ENCODE assay signal across 8 cellular contexts in the genomic region with DNA sequence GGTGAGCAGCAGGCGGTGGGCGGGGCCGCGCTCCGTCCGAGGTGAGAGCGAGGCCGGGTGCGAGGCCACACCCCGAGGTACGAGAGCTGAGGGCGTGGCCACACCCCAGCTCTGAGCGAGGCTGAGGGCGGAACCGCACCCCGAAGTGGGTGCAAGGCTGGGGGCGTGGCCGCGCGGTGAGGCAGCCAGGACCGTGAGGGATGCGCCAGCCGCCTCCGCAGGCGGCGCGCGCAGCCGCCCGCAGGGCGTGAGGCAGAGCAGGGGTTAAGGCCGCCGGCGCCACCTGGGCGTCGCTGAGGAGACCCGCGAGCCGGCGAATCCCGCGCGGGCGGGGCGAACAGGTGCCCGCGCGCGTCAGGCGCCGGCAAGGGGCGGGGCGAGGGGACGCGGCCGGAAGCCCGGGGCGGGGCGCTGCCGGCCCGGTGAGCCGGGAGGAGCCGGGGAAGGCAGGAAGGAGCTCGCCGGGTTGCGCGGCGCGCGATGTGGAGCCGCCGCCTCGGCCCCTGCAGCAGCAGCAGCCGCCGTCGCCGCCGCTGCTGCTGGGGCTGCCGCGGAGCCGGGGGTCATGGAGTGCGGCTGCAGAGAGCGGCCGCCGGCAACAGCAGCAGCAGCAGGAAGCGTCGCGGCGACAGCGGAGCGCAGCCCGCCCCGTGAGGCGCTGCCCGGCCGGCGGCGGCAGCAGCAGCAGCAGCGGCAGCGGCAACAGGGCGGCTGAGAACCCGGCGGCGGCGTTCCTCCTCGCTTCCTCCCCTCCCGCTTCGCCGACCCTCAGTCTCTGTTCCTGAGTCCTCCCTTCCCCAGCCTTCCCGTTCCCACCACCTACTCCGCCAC. TPM values are rescaled to one million over a fixed set of nuclear protein-coding genes. Genes with fewer than 3 reads are reported as not detected.
DNase-seq lines count a peak whose midpoint lies in the region; ATAC-seq and TF ChIP-seq lines count a peak whose summit lies in the region.

TSS of gene BICDL1 (plus strand) at position 449 of the 831 bp plus-strand sequence. CDS start 633 bp downstream, outside the sequence.

- H3K27ac Mint-ChIP-seq in natural killer cell, result peak within 1 kb of the TSS; percentile 68 to 83

- CTCF ChIA-PET in Panc1 (lab: Charles Lee), result interaction anchor here (0.5 to 1.1 kb wide), 6 partner anchors 10 to 886 kb away, joined by 3 to 5 read pairs (median 4); no protein-coding TSS in a partner anchor

- peak in 3 of 4 donors; percentile 52 to 80 (median 68) for TF ChIP-seq POLR2A in esophagus squamous epithelium (IDR thresholded peaks at IDR 0.05)

- H3K4me3 ChIP-seq in Panc1 (ENCODE audit: low read depth in 2 of 2, low read length in 2 of 2) (peak within 1 kb of the TSS; percentile 60 to 68), esophagus squamous epithelium (peak within 1 kb of the TSS; percentile 55 to 76 (median 73))

- in situ Hi-C loops in KBM-7 (cut with MboI; ENCODE audit: low pct_unique_long_range_greater_than_20kb, low sequenced_read_pairs), result no loop called here
- in situ Hi-C loops in Panc1 (cut with HindIII; ENCODE audit: low pct_unique_long_range_greater_than_20kb, low sequenced_read_pairs), result no loop called here

- no peaks in the 10 kb centered on the region for H3K36me3 ChIP-seq in Panc1 (ENCODE audit: control insufficient read depth, insufficient read depth, low read length)
- peaks cover 0 to 20% (median 0%) of the 10 kb centered on the region in 3 donors for H3K36me3 ChIP-seq in esophagus squamous epithelium

- no peaks in the 10 kb centered on the region for H3K27me3 Mint-ChIP-seq in activated T-cell treated with anti-CD3 and anti-CD28 coated beads, Interleukin-2, amount 50 U/mL, for 4 hours (ENCODE audit: low read depth)
- H3K27me3 Mint-ChIP-seq in natural killer cell (ENCODE audit: low read depth in 2 of 2), result peaks cover under 1 to 2% of the 10 kb centered on the region in 2 donors

- H3K27ac ChIP-seq in Panc1 (ENCODE audit: low read length) (peak within 1 kb of the TSS; percentile 76), esophagus squamous epithelium (peak within 1 kb of the TSS; percentile 77 to 94 (median 86))

- DNase-seq in DMS79 (lab: John Stamatoyannopoulos, UW) (peak; percentile 96), KBM-7 (peak; percentile 71), Panc1 (ENCODE audit: low read depth, low spot score) (peak; percentile 38), esophagus squamous epithelium (lab: John Stamatoyannopoulos, UW) (peak; percentile 66), natural killer cell (peak; percentile 79)
- peak; percentile 99 for DNase-seq in activated T-cell treated with anti-CD3 and anti-CD28 coated beads, Interleukin-2, amount 50 U/mL, for 4 hours
- peak; percentile 98 for DNase-seq in stimulated activated naive CD4-positive, alpha-beta T cell treated with Interleukin-2 at 50 U/mL for 16 hours (lab: John Stamatoyannopoulos, UW)

- WGBS in esophagus squamous epithelium, 2 donors, result no CpG with 5 or more reads among the region's 111 CpGs

- H3K9me3 ChIP-seq in Panc1 (ENCODE audit: control insufficient read depth, insufficient read depth, low read depth, low read length) (no peaks in the 10 kb centered on the region), esophagus squamous epithelium (no peaks in the 10 kb centered on the region)

- intact Hi-C loops in Panc1 (cut with micrococcal nuclease; ENCODE audit: unreplicated experiment) (loop anchor here (5.0 kb wide), 1 partner anchor 98 kb away; no protein-coding TSS in a partner anchor), esophagus squamous epithelium (cut with DNase I) (no loop called here), natural killer cell (cut with micrococcal nuclease) (loop anchor here (1.0 to 2.0 kb wide), 2 partner anchors 26 to 98 kb away; no protein-coding TSS in a partner anchor)

- BruUV-seq in Panc1 (replicated peaks; lab: Mats Ljungman, UMichigan), result no TSS peak

- no peaks in the 10 kb centered on the region for H3K9me3 Mint-ChIP-seq in activated T-cell treated with anti-CD3 and anti-CD28 coated beads, Interleukin-2, amount 50 U/mL, for 4 hours
- no peaks in the 10 kb centered on the region for H3K9me3 Mint-ChIP-seq in natural killer cell

- H3K4me3 Mint-ChIP-seq in activated T-cell treated with anti-CD3 and anti-CD28 coated beads, Interleukin-2, amount 50 U/mL, for 4 hours, result peak within 1 kb of the TSS; percentile 95
- H3K4me3 Mint-ChIP-seq in natural killer cell, result peak within 1 kb of the TSS; percentile 86

- H3K4me1 Mint-ChIP-seq in activated T-cell treated with anti-CD3 and anti-CD28 coated beads, Interleukin-2, amount 50 U/mL, for 4 hours (ENCODE audit: low read depth), result peaks cover 38% of the 10 kb centered on the region
- H3K4me1 Mint-ChIP-seq in natural killer cell, result peaks cover 6 to 15% of the 10 kb centered on the region in 2 donors

- H3K27me3 ChIP-seq in Panc1 (ENCODE audit: control insufficient read depth, insufficient read depth, low read length) (peaks cover 11% of the 10 kb centered on the region; the same call in 1 of the 2 replicates), esophagus squamous epithelium (peaks cover 0 to 61% (median 0%) of the 10 kb centered on the region in 4 donors)

- peaks cover 21% of the 10 kb centered on the region for H3K36me3 Mint-ChIP-seq in activated T-cell treated with anti-CD3 and anti-CD28 coated beads, Interleukin-2, amount 50 U/mL, for 4 hours (ENCODE audit: insufficient read depth)
- no peaks in the 10 kb centered on the region for H3K36me3 Mint-ChIP-seq in natural killer cell

- POLR2A ChIA-PET in Panc1 (lab: Charles Lee), result interaction anchor here (0.5 to 0.6 kb wide), 2 partner anchors 89 to 651 kb away, joined by 3 read pairs; no protein-coding TSS in a partner anchor

- ATAC-seq in GM21723 (IDR thresholded peaks at IDR 0.05; ENCODE audit: unreplicated experiment) (peak; percentile 86), Panc1 (peak; percentile 94), natural killer cell (peak; percentile 75 to 90 (median 77))
- peak; percentile 85 to 88 for ATAC-seq in activated T-cell treated with anti-CD3 and anti-CD28 coated beads, Interleukin-2, amount 50 U/mL, for 4 hours

- H3K4me1 ChIP-seq in Panc1 (ENCODE audit: control insufficient read depth, insufficient read depth, low read length), result peaks cover 11% of the 10 kb centered on the region
- H3K4me1 ChIP-seq in esophagus squamous epithelium, result peaks cover 10 to 27% (median 19%) of the 10 kb centered on the region in 3 donors

- TF ChIP-seq CTCF in Panc1 (IDR thresholded peaks at IDR 0.05) (peak; percentile 43; the same call in 1 of the 2 replicates), esophagus squamous epithelium (IDR thresholded peaks at IDR 0.05) (peak in 2 of 6 experiments; percentile 10 to 12), natural killer cell (IDR thresholded peaks at IDR 0.05) (no peak)

RNA-seq across cellular contexts. Expression of gene BICDL1, which starts in this region (rescaled TPM):
- total RNA-seq in Panc1 (2021; ENCODE audit: unreplicated experiment), result 22.2 TPM
- 17.2 TPM for polyA plus RNA-seq in Panc1 (2012; ENCODE audit: insufficient read length)
- 100 to 1,000 TPM; 121 to 152 (median 130) TPM for total RNA-seq in activated T-cell treated with anti-CD3 and anti-CD28 coated beads, Interleukin-2, amount 50 U/mL, for 4 hours
- 10 to 100 TPM; 19.7 to 66.7 (median 44.1) TPM for total RNA-seq in esophagus squamous epithelium
- total RNA-seq in natural killer cell, result 10 to 100 TPM; 29.3 to 37.1 (median 34.3) TPM

Comparison
In these comparisons a context has a peak if more than half of its experiments do, and no peak if none do; other contexts are left out.
1. Peak in every context shown above with its lines: DNase-seq, ATAC-seq, H3K4me3 ChIP-seq and H3K27ac ChIP-seq.
2. DNase-seq: peak in every context shown above with its lines; median percentile 99 in activated T-cell treated with anti-CD3 and anti-CD28 coated beads, Interleukin-2, amount 50 U/mL, for 4 hours; 98 in stimulated activated naive CD4-positive, alpha-beta T cell treated with Interleukin-2 at 50 U/mL for 16 hours; 96 in DMS79; 79 in natural killer cell; 71 in KBM-7; 66 in esophagus squamous epithelium; 38 in Panc1.